ENCODE assay signal across 10 cellular contexts in genomic region chr20:32971703-32972161, GRCh38. TPM values are rescaled to one million over a fixed set of nuclear protein-coding genes. Genes with fewer than 3 reads are reported as not detected.
DNase-seq lines count a peak whose midpoint lies in the region; ATAC-seq and TF ChIP-seq lines count a peak whose summit lies in the region.
"Had no signal": no experiment of that assay in that cellular context is flagged by ENCODE, and none has a peak within 500 bp of the region (broad histone marks: within the 10 kb centered on the region; RNA-seq: fewer than 3 reads in every experiment).

No MANE protein-coding gene starts in this region.

- H3K9me3 ChIP-seq in SJCRH30 (replicated peaks): no peaks in the 10 kb centered on the region
- H3K9me3 ChIP-seq in lower lobe of right lung: no peaks in the 10 kb centered on the region

- intact Hi-C loops in lower lobe of right lung (cut with DNase I): no loop called here

- H3K4me3 ChIP-seq in SJCRH30 (peak overlapping the region; percentile 7), lower lobe of right lung (no peak overlapping the region)

- H3K27me3 ChIP-seq in SJCRH30 (no peaks in the 10 kb centered on the region), lower lobe of right lung (ENCODE audit: low read depth) (no peaks in the 10 kb centered on the region)

- no peak for TF ChIP-seq CTCF in lower lobe of right lung (IDR thresholded peaks at IDR 0.05)

- ATAC-seq in GM18868 (IDR thresholded peaks at IDR 0.05; ENCODE audit: unreplicated experiment) (peak; percentile 14), HG02763 (IDR thresholded peaks at IDR 0.05; ENCODE audit: unreplicated experiment) (peak; percentile 19), lower lobe of right lung (no peak), HG03196 (IDR thresholded peaks at IDR 0.05; ENCODE audit: unreplicated experiment) (no peak)

- H3K4me1 ChIP-seq in SJCRH30: peaks cover 20% of the 10 kb centered on the region
- H3K4me1 ChIP-seq in lower lobe of right lung: peaks cover 8% of the 10 kb centered on the region

- no peaks in the 10 kb centered on the region for H3K36me3 ChIP-seq in SJCRH30
- H3K36me3 ChIP-seq in lower lobe of right lung: no peaks in the 10 kb centered on the region

- peak overlapping the region; percentile 54 for H3K27ac ChIP-seq in SJCRH30
- peak overlapping the region; percentile 41 for H3K27ac ChIP-seq in lower lobe of right lung
- H3K27ac ChIP-seq: epithelial cell of prostate had no signal

- DNase-seq in SJCRH30 (peak; percentile 79 to 82), lower lobe of right lung (no peak), globus pallidus (ENCODE audit: low spot score) (no peak), DMS79 treated with DMSO at 0.1 percent for 48 hours (lab: John Stamatoyannopoulos, UW) (no peak), 8988T (no peak)

RNA-seq across cellular contexts. Expression of gene SUN5, which starts 32.5 kb away (rescaled TPM):
- not detected in 2 replicates for total RNA-seq in SJCRH30 (2014; rRNA removed; shearing (Covaris generic))
- not detected for total RNA-seq in lower lobe of right lung
- total RNA-seq: M059J had no signal

RNA-seq across cellular contexts. Expression of gene BPIFB2, which starts 35.8 kb away (rescaled TPM):
- not detected in 2 replicates for total RNA-seq in SJCRH30 (2014; rRNA removed; shearing (Covaris generic))
- total RNA-seq in lower lobe of right lung: 0.21 TPM
- total RNA-seq: M059J had no signal

RNA-seq across cellular contexts. Expression of gene BPIFB6, which starts 59.7 kb away (rescaled TPM):
- not detected in 2 replicates for total RNA-seq in SJCRH30 (2014; rRNA removed; shearing (Covaris generic))
- total RNA-seq in lower lobe of right lung: not detected
- total RNA-seq: M059J had no signal

Comparison
In these comparisons a context has a peak if more than half of its experiments do, and no peak if none do; other contexts are left out.
1. ATAC-seq: peak in GM18868 (single experiment) and HG02763 (single experiment); none in lower lobe of right lung (0 of 2) and HG03196 (single experiment).
2. DNase-seq: peak in SJCRH30 (2 of 2); none in lower lobe of right lung (single experiment), globus pallidus (single experiment), DMS79 treated with DMSO at 0.1 percent for 48 hours (single experiment) and 8988T (single experiment).